Comparison of ENCODE assay signal across 1 cellular context in the genomic region with DNA sequence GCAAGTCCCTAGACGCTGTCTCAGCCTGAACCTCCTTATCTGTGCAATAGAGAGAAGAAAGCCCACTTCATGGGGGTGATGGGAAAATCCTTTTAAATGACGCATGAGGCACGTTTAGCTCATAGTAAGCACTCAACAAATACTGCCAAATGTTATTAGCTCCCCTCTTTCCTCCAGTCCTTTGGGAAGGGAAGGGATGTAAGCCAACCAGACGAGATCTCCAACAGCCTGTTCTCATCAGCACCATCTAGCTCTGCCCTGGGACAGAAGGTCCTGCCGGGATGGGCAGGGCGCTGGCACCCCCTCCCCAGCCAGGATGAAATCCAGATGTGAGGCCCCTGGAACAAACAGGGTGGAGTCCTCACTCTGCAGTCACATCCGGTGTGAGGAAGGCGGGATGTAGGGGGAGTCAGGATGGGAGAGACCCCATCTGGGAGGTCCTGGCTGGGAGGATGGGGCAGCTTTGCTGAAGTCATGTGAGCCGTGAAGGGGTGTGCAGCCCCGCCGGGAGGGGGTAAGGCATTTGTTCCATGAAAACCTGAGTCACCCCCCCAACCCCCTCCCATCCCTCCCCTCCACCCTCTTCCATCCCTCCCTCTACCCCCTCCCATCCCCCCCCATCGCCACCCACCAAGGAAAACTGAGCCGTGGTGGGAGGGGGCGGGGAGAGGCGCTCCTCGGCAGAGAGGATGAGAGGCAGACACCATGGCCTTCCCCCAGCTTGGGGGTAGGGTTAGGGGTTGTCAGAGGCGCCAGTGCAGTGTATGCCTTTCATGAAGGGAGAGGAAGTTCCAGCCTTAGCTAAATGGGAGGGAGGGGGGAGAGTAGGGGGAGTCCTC.
TF ChIP-seq lines count a peak whose summit lies in the region.

No MANE protein-coding gene starts in this region.

TF ChIP-seq in K562, 482 proteins besides CTCF, POLR2A, EP300 and RAD21:
- TF ChIP-seq FOXP1 (CRISPR knock-in tag; IDR thresholded peaks at IDR 0.05) (no peak), SIN3B (IDR thresholded peaks at IDR 0.05; ENCODE audit: low read depth) (no peak), SMAD4 (CRISPR knock-in tag; conservative IDR thresholded peaks at IDR 0.05) (no peak)
- TF ChIP-seq, protein P1, sequence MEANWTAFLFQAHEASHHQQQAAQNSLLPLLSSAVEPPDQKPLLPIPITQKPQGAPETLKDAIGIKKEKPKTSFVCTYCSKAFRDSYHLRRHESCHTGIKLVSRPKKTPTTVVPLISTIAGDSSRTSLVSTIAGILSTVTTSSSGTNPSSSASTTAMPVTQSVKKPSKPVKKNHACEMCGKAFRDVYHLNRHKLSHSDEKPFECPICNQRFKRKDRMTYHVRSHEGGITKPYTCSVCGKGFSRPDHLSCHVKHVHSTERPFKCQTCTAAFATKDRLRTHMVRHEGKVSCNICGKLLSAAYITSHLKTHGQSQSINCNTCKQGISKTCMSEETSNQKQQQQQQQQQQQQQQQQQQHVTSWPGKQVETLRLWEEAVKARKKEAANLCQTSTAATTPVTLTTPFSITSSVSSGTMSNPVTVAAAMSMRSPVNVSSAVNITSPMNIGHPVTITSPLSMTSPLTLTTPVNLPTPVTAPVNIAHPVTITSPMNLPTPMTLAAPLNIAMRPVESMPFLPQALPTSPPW (CRISPR knock-in tag; IDR thresholded peaks at IDR 0.05), result peak; percentile 25; the same call in 1 of the 2 replicates
- TF ChIP-seq, protein P2, sequence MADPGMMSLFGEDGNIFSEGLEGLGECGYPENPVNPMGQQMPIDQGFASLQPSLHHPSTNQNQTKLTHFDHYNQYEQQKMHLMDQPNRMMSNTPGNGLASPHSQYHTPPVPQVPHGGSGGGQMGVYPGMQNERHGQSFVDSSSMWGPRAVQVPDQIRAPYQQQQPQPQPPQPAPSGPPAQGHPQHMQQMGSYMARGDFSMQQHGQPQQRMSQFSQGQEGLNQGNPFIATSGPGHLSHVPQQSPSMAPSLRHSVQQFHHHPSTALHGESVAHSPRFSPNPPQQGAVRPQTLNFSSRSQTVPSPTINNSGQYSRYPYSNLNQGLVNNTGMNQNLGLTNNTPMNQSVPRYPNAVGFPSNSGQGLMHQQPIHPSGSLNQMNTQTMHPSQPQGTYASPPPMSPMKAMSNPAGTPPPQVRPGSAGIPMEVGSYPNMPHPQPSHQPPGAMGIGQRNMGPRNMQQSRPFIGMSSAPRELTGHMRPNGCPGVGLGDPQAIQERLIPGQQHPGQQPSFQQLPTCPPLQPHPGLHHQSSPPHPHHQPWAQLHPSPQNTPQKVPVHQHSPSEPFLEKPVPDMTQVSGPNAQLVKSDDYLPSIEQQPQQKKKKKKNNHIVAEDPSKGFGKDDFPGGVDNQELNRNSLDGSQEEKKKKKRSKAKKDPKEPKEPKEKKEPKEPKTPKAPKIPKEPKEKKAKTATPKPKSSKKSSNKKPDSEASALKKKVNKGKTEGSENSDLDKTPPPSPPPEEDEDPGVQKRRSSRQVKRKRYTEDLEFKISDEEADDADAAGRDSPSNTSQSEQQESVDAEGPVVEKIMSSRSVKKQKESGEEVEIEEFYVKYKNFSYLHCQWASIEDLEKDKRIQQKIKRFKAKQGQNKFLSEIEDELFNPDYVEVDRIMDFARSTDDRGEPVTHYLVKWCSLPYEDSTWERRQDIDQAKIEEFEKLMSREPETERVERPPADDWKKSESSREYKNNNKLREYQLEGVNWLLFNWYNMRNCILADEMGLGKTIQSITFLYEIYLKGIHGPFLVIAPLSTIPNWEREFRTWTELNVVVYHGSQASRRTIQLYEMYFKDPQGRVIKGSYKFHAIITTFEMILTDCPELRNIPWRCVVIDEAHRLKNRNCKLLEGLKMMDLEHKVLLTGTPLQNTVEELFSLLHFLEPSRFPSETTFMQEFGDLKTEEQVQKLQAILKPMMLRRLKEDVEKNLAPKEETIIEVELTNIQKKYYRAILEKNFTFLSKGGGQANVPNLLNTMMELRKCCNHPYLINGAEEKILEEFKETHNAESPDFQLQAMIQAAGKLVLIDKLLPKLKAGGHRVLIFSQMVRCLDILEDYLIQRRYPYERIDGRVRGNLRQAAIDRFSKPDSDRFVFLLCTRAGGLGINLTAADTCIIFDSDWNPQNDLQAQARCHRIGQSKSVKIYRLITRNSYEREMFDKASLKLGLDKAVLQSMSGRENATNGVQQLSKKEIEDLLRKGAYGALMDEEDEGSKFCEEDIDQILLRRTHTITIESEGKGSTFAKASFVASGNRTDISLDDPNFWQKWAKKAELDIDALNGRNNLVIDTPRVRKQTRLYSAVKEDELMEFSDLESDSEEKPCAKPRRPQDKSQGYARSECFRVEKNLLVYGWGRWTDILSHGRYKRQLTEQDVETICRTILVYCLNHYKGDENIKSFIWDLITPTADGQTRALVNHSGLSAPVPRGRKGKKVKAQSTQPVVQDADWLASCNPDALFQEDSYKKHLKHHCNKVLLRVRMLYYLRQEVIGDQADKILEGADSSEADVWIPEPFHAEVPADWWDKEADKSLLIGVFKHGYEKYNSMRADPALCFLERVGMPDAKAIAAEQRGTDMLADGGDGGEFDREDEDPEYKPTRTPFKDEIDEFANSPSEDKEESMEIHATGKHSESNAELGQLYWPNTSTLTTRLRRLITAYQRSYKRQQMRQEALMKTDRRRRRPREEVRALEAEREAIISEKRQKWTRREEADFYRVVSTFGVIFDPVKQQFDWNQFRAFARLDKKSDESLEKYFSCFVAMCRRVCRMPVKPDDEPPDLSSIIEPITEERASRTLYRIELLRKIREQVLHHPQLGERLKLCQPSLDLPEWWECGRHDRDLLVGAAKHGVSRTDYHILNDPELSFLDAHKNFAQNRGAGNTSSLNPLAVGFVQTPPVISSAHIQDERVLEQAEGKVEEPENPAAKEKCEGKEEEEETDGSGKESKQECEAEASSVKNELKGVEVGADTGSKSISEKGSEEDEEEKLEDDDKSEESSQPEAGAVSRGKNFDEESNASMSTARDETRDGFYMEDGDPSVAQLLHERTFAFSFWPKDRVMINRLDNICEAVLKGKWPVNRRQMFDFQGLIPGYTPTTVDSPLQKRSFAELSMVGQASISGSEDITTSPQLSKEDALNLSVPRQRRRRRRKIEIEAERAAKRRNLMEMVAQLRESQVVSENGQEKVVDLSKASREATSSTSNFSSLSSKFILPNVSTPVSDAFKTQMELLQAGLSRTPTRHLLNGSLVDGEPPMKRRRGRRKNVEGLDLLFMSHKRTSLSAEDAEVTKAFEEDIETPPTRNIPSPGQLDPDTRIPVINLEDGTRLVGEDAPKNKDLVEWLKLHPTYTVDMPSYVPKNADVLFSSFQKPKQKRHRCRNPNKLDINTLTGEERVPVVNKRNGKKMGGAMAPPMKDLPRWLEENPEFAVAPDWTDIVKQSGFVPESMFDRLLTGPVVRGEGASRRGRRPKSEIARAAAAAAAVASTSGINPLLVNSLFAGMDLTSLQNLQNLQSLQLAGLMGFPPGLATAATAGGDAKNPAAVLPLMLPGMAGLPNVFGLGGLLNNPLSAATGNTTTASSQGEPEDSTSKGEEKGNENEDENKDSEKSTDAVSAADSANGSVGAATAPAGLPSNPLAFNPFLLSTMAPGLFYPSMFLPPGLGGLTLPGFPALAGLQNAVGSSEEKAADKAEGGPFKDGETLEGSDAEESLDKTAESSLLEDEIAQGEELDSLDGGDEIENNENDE (IDR thresholded peaks at IDR 0.05; ENCODE audit: low read depth, low read length), result no peak
